ENCODE assay signal across 21 cellular contexts in genomic region chr22:41537203-41537602, GRCh38. TPM values are rescaled to one million over a fixed set of nuclear protein-coding genes. Genes with fewer than 3 reads are reported as not detected.
A peak's percentile ranks its signal among the peaks of the same experiment; 100 is the strongest.
DNase-seq lines count a peak whose midpoint lies in the region; ATAC-seq and TF ChIP-seq lines count a peak whose summit lies in the region.
"Had no signal": no experiment of that assay in that cellular context is flagged by ENCODE, and none has a peak within 500 bp of the region (broad histone marks: within the 10 kb centered on the region; RNA-seq: fewer than 3 reads in every experiment).

No MANE protein-coding gene starts in this region.

- no peaks in the 10 kb centered on the region for H3K27me3 ChIP-seq in adrenal gland
- H3K27me3 ChIP-seq in psoas muscle (ENCODE audit: insufficient read depth in 3 of 3, low read length in 2 of 3) = no peaks in the 10 kb centered on the region

- H3K4me1 ChIP-seq in adrenal gland (replicated peaks in 1 of 2) = peaks cover 9 to 24% of the 10 kb centered on the region in 2 donors
- H3K4me1 ChIP-seq in psoas muscle = no peaks in the 10 kb centered on the region

- H3K9me3 Mint-ChIP-seq in activated T-cell treated with anti-CD3 and anti-CD28 coated beads, Interleukin-2, amount 50 U/mL, for 24 hours = no peaks in the 10 kb centered on the region
- no peaks in the 10 kb centered on the region for H3K9me3 Mint-ChIP-seq in neural crest cell
- H3K9me3 Mint-ChIP-seq: CD8-positive, alpha-beta memory T cell had no signal

- H3K27me3 Mint-ChIP-seq in activated T-cell treated with anti-CD3 and anti-CD28 coated beads, Interleukin-2, amount 50 U/mL, for 24 hours = no peaks in the 10 kb centered on the region
- H3K27me3 Mint-ChIP-seq in neural crest cell (ENCODE audit: low read depth) = peaks cover 3% of the 10 kb centered on the region
- H3K27me3 Mint-ChIP-seq: CD8-positive, alpha-beta memory T cell had no signal

- intact Hi-C loops in adrenal gland (cut with DNase I) (no loop called here), psoas muscle (cut with DNase I) (no loop called here)

- peaks cover 0 to 10% of the 10 kb centered on the region in 2 donors for H3K36me3 ChIP-seq in adrenal gland (replicated peaks in 1 of 2)
- H3K36me3 ChIP-seq in psoas muscle (ENCODE audit: insufficient read depth in 1 of 2, low read depth in 1 of 2) = peaks cover 0 to 34% of the 10 kb centered on the region in 2 donors

- H3K27ac ChIP-seq in cingulate gyrus (ENCODE audit: low read depth, low read length) (peak overlapping the region; percentile 65), adrenal gland (no peak overlapping the region), psoas muscle (no peak overlapping the region)
- H3K27ac ChIP-seq: C4-2B had no signal

- H3K36me3 Mint-ChIP-seq in activated T-cell treated with anti-CD3 and anti-CD28 coated beads, Interleukin-2, amount 50 U/mL, for 24 hours (ENCODE audit: low read depth) = peaks cover 83% of the 10 kb centered on the region
- peaks cover 9% of the 10 kb centered on the region for H3K36me3 Mint-ChIP-seq in neural crest cell (ENCODE audit: low read depth)

- no peak overlapping the region for H3K4me3 Mint-ChIP-seq in activated T-cell treated with anti-CD3 and anti-CD28 coated beads, Interleukin-2, amount 50 U/mL, for 24 hours
- peak overlapping the region; percentile 31 for H3K4me3 Mint-ChIP-seq in neural crest cell
- H3K4me3 Mint-ChIP-seq: CD8-positive, alpha-beta memory T cell had no signal

- TF ChIP-seq CTCF in neural crest cell (conservative IDR thresholded peaks at IDR 0.05) (no peak), adrenal gland (IDR thresholded peaks at IDR 0.05) (no peak), psoas muscle (IDR thresholded peaks at IDR 0.05) (no peak)

- TF ChIP-seq POLR2A in adrenal gland (IDR thresholded peaks at IDR 0.05) (no peak), GM18505 (IDR thresholded peaks at IDR 0.05; ENCODE audit: borderline replicate concordance, extremely low read depth, insufficient read depth, insufficient read length) (no peak)

- H3K4me3 ChIP-seq in adrenal gland (no peak overlapping the region), psoas muscle (no peak overlapping the region)

- H3K4me1 Mint-ChIP-seq in activated T-cell treated with anti-CD3 and anti-CD28 coated beads, Interleukin-2, amount 50 U/mL, for 24 hours (ENCODE audit: low read depth) = peaks cover 25% of the 10 kb centered on the region
- peaks cover 9% of the 10 kb centered on the region for H3K4me1 Mint-ChIP-seq in neural crest cell

- DNase-seq in activated T-cell treated with anti-CD3 and anti-CD28 coated beads, Interleukin-2, amount 50 U/mL, for 24 hours = no peak
- no peak for DNase-seq in activated T-cell treated with anti-CD3 and anti-CD28 coated beads, Interleukin-2, amount 50 U/mL, for 48 hours
- DNase-seq in neural crest cell (ENCODE audit: low read depth, low spot score) (no peak), adrenal gland (no peak), NCI-H1694 (lab: John Stamatoyannopoulos, UW) (no peak), psoas muscle (no peak)
- DNase-seq: 8988T; CD8-positive, alpha-beta memory T cell; DMS53; GDM1; Kasumi-1; NCI-H1694 treated with DMSO at 0.1 percent for 48 hours; NCI-H2081 treated with DMSO at 0.1 percent for 48 hours; NCI-H446; NCI-H526; SHP77 had no signal

- H3K9me3 ChIP-seq in adrenal gland (replicated peaks in 1 of 3) (no peaks in the 10 kb centered on the region), psoas muscle (no peaks in the 10 kb centered on the region)

- WGBS in adrenal gland, 4 donors = 69 to 94% (median 84%) methylated on average over 2 to 3 of the region's 3 CpGs
- WGBS in psoas muscle, 3 donors = 91 to 94% (median 92%) methylated on average over 3 of the region's 3 CpGs

- ATAC-seq in GM18505 (IDR thresholded peaks at IDR 0.05; ENCODE audit: unreplicated experiment) = no peak
- ATAC-seq in psoas muscle = no peak

- H3K27ac Mint-ChIP-seq in activated T-cell treated with anti-CD3 and anti-CD28 coated beads, Interleukin-2, amount 50 U/mL, for 24 hours = peak overlapping the region; percentile 37
- no peak overlapping the region for H3K27ac Mint-ChIP-seq in neural crest cell (ENCODE audit: unreplicated experiment)

RNA-seq across cellular contexts. Expression of gene POLR3H, which starts 7.1 kb away (rescaled TPM):
- 54.0 and 55.5 TPM in 2 replicates for total RNA-seq in neural crest cell
- 10 to 100 TPM; 18.7 to 92.6 (median 41.8) TPM for total RNA-seq in adrenal gland
- 10 to 100 TPM; 45.1 to 61.5 (median 53.6) TPM for polyA plus RNA-seq in adrenal gland
- total RNA-seq in psoas muscle = 10 to 100 TPM; 13.1 to 23.2 (median 18.5) TPM
- polyA plus RNA-seq in psoas muscle = 10 to 100 TPM; 17.1 to 28.6 (median 17.2) TPM

RNA-seq across cellular contexts. Expression of gene CSDC2, which starts 23.6 kb away (rescaled TPM):
- total RNA-seq in neural crest cell (0.75 and 0.98 TPM in 2 replicates), adrenal gland (100 to 1,000 TPM in 7 of 8 donors, 10 to 100 TPM in 1; 81.5 to 281 (median 183) TPM), psoas muscle (1 to 10 TPM in 1 of 4 donors, under 1 TPM in 3; 0.27 to 1.1 (median 0.77) TPM)
- polyA plus RNA-seq in adrenal gland (100 to 1,000 TPM in 2 of 3 donors, 1 to 10 TPM in 1; 7.5 to 368 (median 212) TPM), psoas muscle (under 1 TPM; 0.60 to 0.69 (median 0.66) TPM)
- total RNA-seq: CD8-positive, alpha-beta memory T cell; MCF 10A; RPMI7951 had no signal
- polyA plus RNA-seq: CD8-positive, alpha-beta memory T cell had no signal

RNA-seq across cellular contexts. Expression of gene PMM1, which starts 52.4 kb away (rescaled TPM):
- total RNA-seq in neural crest cell (28.0 and 30.8 TPM in 2 replicates), adrenal gland (100 to 1,000 TPM in 1 of 8 donors, 10 to 100 TPM in 7; 49.5 to 105 (median 74.0) TPM), psoas muscle (10 to 100 TPM in 2 of 4 donors, 1 to 10 TPM in 2; 7.3 to 12.2 (median 9.2) TPM)
- polyA plus RNA-seq in adrenal gland (10 to 100 TPM; 37.8 to 53.0 (median 43.0) TPM), psoas muscle (10 to 100 TPM; 10.3 to 14.5 (median 13.2) TPM)

Comparison
In these comparisons a context has a peak if more than half of its experiments do, and no peak if none do; other contexts are left out.
1. RNA of gene CSDC2, which starts 23.6 kb away (total RNA-seq): 81.5 to 281 TPM in adrenal gland; 0.27 to 1.1 TPM in psoas muscle and 0.75 to 0.98 TPM in neural crest cell; every median in the first group is over 10 times any median in the second.